In the genomic region with DNA sequence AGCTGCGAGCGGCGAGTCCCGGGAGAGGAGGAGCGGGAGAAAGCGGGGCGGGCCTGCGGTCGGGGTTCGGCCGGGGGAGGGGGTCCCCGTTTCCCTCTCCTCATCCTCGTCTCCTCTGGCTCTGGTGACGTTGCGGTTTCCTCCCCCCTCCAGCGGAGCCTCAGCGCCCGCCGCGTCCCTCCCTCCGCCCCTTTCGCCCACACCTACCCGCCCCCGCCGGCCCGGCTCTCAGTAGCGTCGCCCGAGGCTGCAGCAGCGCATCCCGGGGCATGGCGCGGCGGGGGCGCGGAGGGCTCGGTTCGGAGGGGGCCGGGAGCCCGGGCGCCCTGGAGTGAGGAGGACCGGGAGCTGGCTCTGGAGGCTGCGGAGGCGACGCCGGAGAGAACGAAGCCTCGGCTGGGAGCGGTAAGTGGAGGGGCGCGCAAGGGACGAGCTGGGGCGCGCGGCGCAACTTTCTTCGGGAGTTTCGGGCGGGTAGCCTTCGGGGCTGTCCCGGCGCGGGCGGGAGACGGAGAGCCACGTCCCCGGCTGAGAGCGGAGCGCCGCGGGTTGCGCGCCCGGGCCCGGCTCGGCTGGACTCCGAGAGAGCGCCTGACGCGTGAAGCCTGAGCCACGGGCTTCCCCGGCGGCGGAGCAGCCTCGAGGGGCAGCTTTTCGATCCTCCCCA, we compare ENCODE assay signal across 8 cellular contexts. TPM values are rescaled to one million over a fixed set of nuclear protein-coding genes. Genes with fewer than 3 reads are reported as not detected.
A peak's percentile ranks its signal among the peaks of the same experiment; 100 is the strongest.
DNase-seq lines count a peak whose midpoint lies in the region; ATAC-seq and TF ChIP-seq lines count a peak whose summit lies in the region.

A gene (plus strand): TSS at position 231 of the 667 bp plus-strand sequence. CDS start 28,304 bp downstream, outside the sequence.

- peak within 1 kb of the TSS; percentile 57 for H3K4me3 ChIP-seq in CD4-positive, CD25-positive, alpha-beta regulatory T cell (ENCODE audit: low read depth, low read length)
- peak within 1 kb of the TSS; percentile 39 for H3K4me3 ChIP-seq in SU-DHL-6 (ENCODE audit: insufficient read depth, low read length, poor library complexity, severe bottlenecking)
- peak within 1 kb of the TSS; percentile 74 for H3K4me3 ChIP-seq in right cardiac atrium (ENCODE audit: low read length)
- H3K4me3 ChIP-seq in vagina = peak within 1 kb of the TSS; percentile 77 to 89

- no peaks in the 10 kb centered on the region for H3K9me3 ChIP-seq in CD4-positive, CD25-positive, alpha-beta regulatory T cell (ENCODE audit: control insufficient read depth in 2 of 2, low read length in 2 of 2)
- H3K9me3 ChIP-seq in SU-DHL-6 (ENCODE audit: insufficient read depth, low read length) (no peaks in the 10 kb centered on the region), right cardiac atrium (ENCODE audit: control insufficient read depth, low read length) (no peaks in the 10 kb centered on the region), vagina (no peaks in the 10 kb centered on the region)

- ATAC-seq in CD4-positive, CD25-positive, alpha-beta regulatory T cell (ENCODE audit: low read depth in 2 of 2) = peak; percentile 68 to 70
- ATAC-seq in GM19324 (IDR thresholded peaks at IDR 0.05; ENCODE audit: low FRiP score, unreplicated experiment) (peak; percentile 77), HG03439 (IDR thresholded peaks at IDR 0.05; ENCODE audit: unreplicated experiment) (peak; percentile 79), right cardiac atrium (peak; percentile 97 to 98)

- no peak within 1 kb of the TSS for H2AFZ ChIP-seq in SU-DHL-6 (ENCODE audit: low read depth, low read length, severe bottlenecking)

- no peaks in the 10 kb centered on the region for H3K79me2 ChIP-seq in SU-DHL-6 (ENCODE audit: insufficient read depth, low read length)

- H3F3A ChIP-seq in SU-DHL-6 (ENCODE audit: insufficient read depth) = no peaks in the 10 kb centered on the region

- H3K9ac ChIP-seq in SU-DHL-6 (ENCODE audit: low read length) = no peak within 1 kb of the TSS

- peak within 1 kb of the TSS in 1 of 3 donors; percentile 31 for H3K27ac Mint-ChIP-seq in CD4-positive, CD25-positive, alpha-beta regulatory T cell

- TF ChIP-seq POLR2A in vagina (IDR thresholded peaks at IDR 0.05) = peak in 1 of 2 donors; percentile 83

- H3K4me1 ChIP-seq in CD4-positive, CD25-positive, alpha-beta regulatory T cell (ENCODE audit: control insufficient read depth, insufficient read depth, low read length, poor library complexity, severe bottlenecking) = peaks cover 26% of the 10 kb centered on the region
- H3K4me1 ChIP-seq in right cardiac atrium (ENCODE audit: control insufficient read depth, insufficient read depth, low read length) (no peaks in the 10 kb centered on the region), vagina (peaks cover 56% of the 10 kb centered on the region)

- intact Hi-C loops in right cardiac atrium (cut with DNase I) (loop anchor here in 1 of 4 donors (5.0 kb wide), 1 partner anchor 66 kb away; no protein-coding TSS in a partner anchor), vagina (cut with DNase I) (no loop called here)

- under 1% methylated on average over 86 of the region's 86 CpGs for WGBS in right cardiac atrium

- peaks cover 0 to 18% (median 12%) of the 10 kb centered on the region in 4 donors for H3K4me1 Mint-ChIP-seq in CD4-positive, CD25-positive, alpha-beta regulatory T cell

- no peaks in the 10 kb centered on the region for H3K9me2 ChIP-seq in SU-DHL-6 (replicated peaks; ENCODE audit: insufficient read depth, low read length)

- H3K4me3 Mint-ChIP-seq in CD4-positive, CD25-positive, alpha-beta regulatory T cell = peak within 1 kb of the TSS; percentile 85 to 89 (median 88)

- H3K4me2 ChIP-seq in SU-DHL-6 (ENCODE audit: low read depth, low read length, poor library complexity, severe bottlenecking) = peak within 1 kb of the TSS; percentile 57

- H3K27ac ChIP-seq in CD4-positive, CD25-positive, alpha-beta regulatory T cell (ENCODE audit: insufficient read depth, low read length, poor library complexity, severe bottlenecking) = no peak within 1 kb of the TSS
- H3K27ac ChIP-seq in SU-DHL-6 (ENCODE audit: low read depth, low read length) (no peak within 1 kb of the TSS), right cardiac atrium (ENCODE audit: low read length) (peak within 1 kb of the TSS; percentile 79), vagina (peak within 1 kb of the TSS; percentile 95)

- no peaks in the 10 kb centered on the region for H4K20me1 ChIP-seq in SU-DHL-6 (ENCODE audit: low read depth, low read length)

- H3K27me3 Mint-ChIP-seq in CD4-positive, CD25-positive, alpha-beta regulatory T cell = peaks cover 47% of the 10 kb centered on the region

- H3K36me3 ChIP-seq in CD4-positive, CD25-positive, alpha-beta regulatory T cell (ENCODE audit: control insufficient read depth, insufficient read depth, low read length) = no peaks in the 10 kb centered on the region
- H3K36me3 ChIP-seq in SU-DHL-6 (ENCODE audit: low read length) = no peaks in the 10 kb centered on the region
- H3K36me3 ChIP-seq in vagina = no peaks in the 10 kb centered on the region

- DNase-seq in CD4-positive, CD25-positive, alpha-beta regulatory T cell = peak; percentile 22 to 63 (median 46)
- DNase-seq in anterior cingulate cortex (lab: John Stamatoyannopoulos, UW) (peak in 56 of 58 donors; percentile 10 to 82 (median 62)), right cardiac atrium (peak; percentile 88 to 95 (median 94)), putamen (ENCODE audit: low spot score) (peak; percentile 69), vagina (ENCODE audit: extremely low spot score in 2 of 2) (peak in 1 of 2 donors; percentile 90)

- H3K9me3 Mint-ChIP-seq in CD4-positive, CD25-positive, alpha-beta regulatory T cell = no peaks in the 10 kb centered on the region

- H3K27me3 ChIP-seq in CD4-positive, CD25-positive, alpha-beta regulatory T cell (ENCODE audit: control insufficient read depth, insufficient read depth, low read length) = peaks cover 16% of the 10 kb centered on the region
- H3K27me3 ChIP-seq in SU-DHL-6 (ENCODE audit: low read length) (no peaks in the 10 kb centered on the region), right cardiac atrium (ENCODE audit: control insufficient read depth, insufficient read depth) (no peaks in the 10 kb centered on the region), vagina (no peaks in the 10 kb centered on the region)

- no peaks in the 10 kb centered on the region for H3K36me3 Mint-ChIP-seq in CD4-positive, CD25-positive, alpha-beta regulatory T cell

- TF ChIP-seq CTCF in SU-DHL-6 (IDR thresholded peaks at IDR 0.05; ENCODE audit: insufficient read depth, low read length, poor library complexity, severe bottlenecking) (no peak), vagina (IDR thresholded peaks at IDR 0.05) (no peak)

RNA-seq across cellular contexts. Expression of the gene that starts here (rescaled TPM):
- total RNA-seq in CD4-positive, CD25-positive, alpha-beta regulatory T cell = 10.2 TPM
- 1 to 10 TPM; 1.9 to 4.4 (median 2.9) TPM for polyA plus RNA-seq in CD4-positive, CD25-positive, alpha-beta regulatory T cell
- total RNA-seq in right cardiac atrium (10 to 100 TPM; 16.5 to 34.3 (median 24.9) TPM), vagina (33.1 TPM)
- polyA plus RNA-seq in right cardiac atrium = 6.9 TPM

Comparison
In these comparisons a context has a peak if more than half of its experiments do, and no peak if none do; other contexts are left out.
1. H3K27ac ChIP-seq: peak in right cardiac atrium (single experiment) and vagina (single experiment); none in CD4-positive, CD25-positive, alpha-beta regulatory T cell (single experiment) and SU-DHL-6 (single experiment).
2. Peak in every context shown above with its lines, with median percentiles within 50 percentile points of each other: ATAC-seq and H3K4me3 ChIP-seq.